Comparison of ENCODE assay signal across 13 cellular contexts in genomic region chr1:7574121-7575040, GRCh38.
DNase-seq lines count a peak whose midpoint lies in the region; ATAC-seq and TF ChIP-seq lines count a peak whose summit lies in the region.
"Had no signal": no experiment of that assay in that cellular context is flagged by ENCODE, and none has a peak within 500 bp of the region (broad histone marks: within the 10 kb centered on the region; RNA-seq: fewer than 3 reads in every experiment).

No MANE protein-coding gene starts in this region.

- POLR2A ChIA-PET in activated CD4-positive, alpha-beta T cell treated with anti-CD3 and anti-CD28 coated beads, Interleukin-2, amount 10 ng/mL, durations not matched to agents 7 days and 5 days (lab: Charles Lee) = no interaction called here
- POLR2A ChIA-PET in activated CD8-positive, alpha-beta T cell treated with anti-CD3 and anti-CD28 coated beads, Interleukin-2, amount 10 ng/mL, durations not matched to agents 7 days and 5 days (lab: Charles Lee) = no interaction called here

- no peaks in the 10 kb centered on the region for H3K36me3 Mint-ChIP-seq in chondrocyte (ENCODE audit: low read depth)
- no peaks in the 10 kb centered on the region for H3K36me3 Mint-ChIP-seq in activated CD4-positive, alpha-beta T cell treated with anti-CD3 and anti-CD28 coated beads, Interleukin-2, amount 10 ng/mL, durations not matched to agents 7 days and 5 days (ENCODE audit: low read depth)
- no peaks in the 10 kb centered on the region for H3K36me3 Mint-ChIP-seq in activated CD8-positive, alpha-beta T cell treated with anti-CD3 and anti-CD28 coated beads, Interleukin-2, amount 10 ng/mL, durations not matched to agents 7 days and 5 days (ENCODE audit: low read depth)

- no peaks in the 10 kb centered on the region for H3K27me3 ChIP-seq in vagina

- H3K36me3 ChIP-seq in mucosa of descending colon (ENCODE audit: low read depth) = no peaks in the 10 kb centered on the region
- no peaks in the 10 kb centered on the region for H3K36me3 ChIP-seq in vagina
- H3K36me3 ChIP-seq: SJSA1 had no signal

- TF ChIP-seq CTCF in C4-2B (conservative IDR thresholded peaks at IDR 0.05) (no peak), chondrocyte (IDR thresholded peaks at IDR 0.05) (no peak), mucosa of descending colon (IDR thresholded peaks at IDR 0.05) (no peak), vagina (IDR thresholded peaks at IDR 0.05) (no peak)

- CTCF ChIA-PET in activated CD4-positive, alpha-beta T cell treated with anti-CD3 and anti-CD28 coated beads, Interleukin-2, amount 10 ng/mL, durations not matched to agents 7 days and 5 days (lab: Charles Lee) = interaction anchor here (0.6 kb wide), 1 partner anchor 471 kb away, joined by 4 read pairs; no protein-coding TSS in a partner anchor
- CTCF ChIA-PET in activated CD8-positive, alpha-beta T cell treated with anti-CD3 and anti-CD28 coated beads, Interleukin-2, amount 10 ng/mL, durations not matched to agents 7 days and 5 days (lab: Charles Lee) = no interaction called here

- H3K4me1 ChIP-seq in mucosa of descending colon (ENCODE audit: low read depth) = peaks cover 10% of the 10 kb centered on the region
- no peaks in the 10 kb centered on the region for H3K4me1 ChIP-seq in vagina
- H3K4me1 ChIP-seq: SJSA1 had no signal

- H3K9me3 ChIP-seq in mucosa of descending colon (no peaks in the 10 kb centered on the region), vagina (no peaks in the 10 kb centered on the region)

- no peak overlapping the region for H3K4me3 ChIP-seq in mucosa of descending colon
- no peak overlapping the region for H3K4me3 ChIP-seq in vagina
- H3K4me3 ChIP-seq: SJSA1 had no signal

- peaks cover 18% of the 10 kb centered on the region for H3K4me1 Mint-ChIP-seq in chondrocyte (ENCODE audit: low read depth)
- H3K4me1 Mint-ChIP-seq in activated CD4-positive, alpha-beta T cell treated with anti-CD3 and anti-CD28 coated beads, Interleukin-2, amount 10 ng/mL, durations not matched to agents 7 days and 5 days = no peaks in the 10 kb centered on the region
- H3K4me1 Mint-ChIP-seq in activated CD8-positive, alpha-beta T cell treated with anti-CD3 and anti-CD28 coated beads, Interleukin-2, amount 10 ng/mL, durations not matched to agents 7 days and 5 days (ENCODE audit: low read depth) = no peaks in the 10 kb centered on the region
- H3K4me1 Mint-ChIP-seq: activated CD4-positive, alpha-beta memory T cell treated with anti-CD3 and anti-CD28 coated beads, Interleukin-2, amount 10 ng/mL, durations not matched to agents 7 days and 5 days had no signal

- no peak for TF ChIP-seq POLR2A in vagina (IDR thresholded peaks at IDR 0.05)

- H3K27me3 Mint-ChIP-seq in chondrocyte (ENCODE audit: low read depth) = no peaks in the 10 kb centered on the region
- no peaks in the 10 kb centered on the region for H3K27me3 Mint-ChIP-seq in activated CD4-positive, alpha-beta T cell treated with anti-CD3 and anti-CD28 coated beads, Interleukin-2, amount 10 ng/mL, durations not matched to agents 7 days and 5 days
- no peaks in the 10 kb centered on the region for H3K27me3 Mint-ChIP-seq in activated CD8-positive, alpha-beta T cell treated with anti-CD3 and anti-CD28 coated beads, Interleukin-2, amount 10 ng/mL, durations not matched to agents 7 days and 5 days (ENCODE audit: low read depth)

- no peak overlapping the region for H3K4me3 Mint-ChIP-seq in chondrocyte (ENCODE audit: unreplicated experiment)
- H3K4me3 Mint-ChIP-seq in activated CD4-positive, alpha-beta T cell treated with anti-CD3 and anti-CD28 coated beads, Interleukin-2, amount 10 ng/mL, durations not matched to agents 7 days and 5 days = no peak overlapping the region
- H3K4me3 Mint-ChIP-seq in activated CD8-positive, alpha-beta T cell treated with anti-CD3 and anti-CD28 coated beads, Interleukin-2, amount 10 ng/mL, durations not matched to agents 7 days and 5 days = no peak overlapping the region
- H3K4me3 Mint-ChIP-seq: activated CD4-positive, alpha-beta memory T cell treated with anti-CD3 and anti-CD28 coated beads, Interleukin-2, amount 10 ng/mL, durations not matched to agents 7 days and 5 days had no signal

- H3K9me3 Mint-ChIP-seq in chondrocyte (ENCODE audit: low read depth) = no peaks in the 10 kb centered on the region
- no peaks in the 10 kb centered on the region for H3K9me3 Mint-ChIP-seq in activated CD4-positive, alpha-beta T cell treated with anti-CD3 and anti-CD28 coated beads, Interleukin-2, amount 10 ng/mL, durations not matched to agents 7 days and 5 days
- H3K9me3 Mint-ChIP-seq in activated CD8-positive, alpha-beta T cell treated with anti-CD3 and anti-CD28 coated beads, Interleukin-2, amount 10 ng/mL, durations not matched to agents 7 days and 5 days (ENCODE audit: insufficient read depth) = no peaks in the 10 kb centered on the region
- H3K9me3 Mint-ChIP-seq: activated CD4-positive, alpha-beta memory T cell treated with anti-CD3 and anti-CD28 coated beads, Interleukin-2, amount 10 ng/mL, durations not matched to agents 7 days and 5 days had no signal

- H3K27ac ChIP-seq in C4-2B = peak overlapping the region; percentile 90
- no peak overlapping the region for H3K27ac ChIP-seq in vagina
- H3K27ac ChIP-seq: SJSA1 had no signal

- peak; percentile 87 for DNase-seq in NCI-H146 (lab: John Stamatoyannopoulos, UW)
- peak; percentile 77 for DNase-seq in chondrocyte (ENCODE audit: low spot score)
- peak in 2 of 3 donors; percentile 23 to 39 for DNase-seq in mucosa of descending colon
- DNase-seq in vagina (ENCODE audit: extremely low spot score in 2 of 2) = no peak
- no peak for DNase-seq in stimulated activated naive CD8-positive, alpha-beta T cell treated with anti-CD3 and anti-CD28 coated beads, Interleukin-15, Interleukin-2, amounts not matched to agents 100 U/mL and 50 U/mL, for 24 hours
- no peak for DNase-seq in activated CD4-positive, alpha-beta T cell treated with anti-CD3 and anti-CD28 coated beads, Interleukin-2, amount 10 ng/mL, durations not matched to agents 7 days and 5 days
- DNase-seq in activated CD8-positive, alpha-beta T cell treated with anti-CD3 and anti-CD28 coated beads, Interleukin-2, amount 10 ng/mL, durations not matched to agents 7 days and 5 days = no peak
- DNase-seq: activated CD4-positive, alpha-beta memory T cell treated with anti-CD3 and anti-CD28 coated beads, Interleukin-2, amount 10 ng/mL, durations not matched to agents 7 days and 5 days; activated effector memory CD4-positive, alpha-beta T cell treated with Interleukin-2 at 50 U/mL for 16 hours; DND-41; occipital lobe had no signal

- H3K27ac Mint-ChIP-seq in chondrocyte (ENCODE audit: unreplicated experiment) = no peak overlapping the region
- H3K27ac Mint-ChIP-seq in activated CD4-positive, alpha-beta T cell treated with anti-CD3 and anti-CD28 coated beads, Interleukin-2, amount 10 ng/mL, durations not matched to agents 7 days and 5 days = no peak overlapping the region
- no peak overlapping the region for H3K27ac Mint-ChIP-seq in activated CD8-positive, alpha-beta T cell treated with anti-CD3 and anti-CD28 coated beads, Interleukin-2, amount 10 ng/mL, durations not matched to agents 7 days and 5 days
- H3K27ac Mint-ChIP-seq: activated CD4-positive, alpha-beta memory T cell treated with anti-CD3 and anti-CD28 coated beads, Interleukin-2, amount 10 ng/mL, durations not matched to agents 7 days and 5 days had no signal

- intact Hi-C loops in mucosa of descending colon (cut with DNase I, micrococcal nuclease) = no loop called here
- intact Hi-C loops in vagina (cut with DNase I) = no loop called here

- ATAC-seq in mucosa of descending colon = no peak
- no peak for ATAC-seq in stimulated activated naive CD8-positive, alpha-beta T cell treated with anti-CD3 and anti-CD28 coated beads, Interleukin-15, Interleukin-2, amounts not matched to agents 100 U/mL and 50 U/mL, for 24 hours
- no peak for ATAC-seq in activated CD8-positive, alpha-beta T cell treated with anti-CD3 and anti-CD28 coated beads, Interleukin-2, amount 10 ng/mL, durations not matched to agents 7 days and 5 days

Comparison
In these comparisons a context has a peak if more than half of its experiments do, and no peak if none do; other contexts are left out.
1. DNase-seq: peak in NCI-H146 (single experiment), chondrocyte (single experiment) and mucosa of descending colon (2 of 3); none in vagina (0 of 2), stimulated activated naive CD8-positive, alpha-beta T cell treated with anti-CD3 and anti-CD28 coated beads, Interleukin-15, Interleukin-2, amounts not matched to agents 100 U/mL and 50 U/mL, for 24 hours (single experiment), activated CD4-positive, alpha-beta T cell treated with anti-CD3 and anti-CD28 coated beads, Interleukin-2, amount 10 ng/mL, durations not matched to agents 7 days and 5 days (single experiment) and activated CD8-positive, alpha-beta T cell treated with anti-CD3 and anti-CD28 coated beads, Interleukin-2, amount 10 ng/mL, durations not matched to agents 7 days and 5 days (single experiment).